ENCODE assay signal across 10 cellular contexts in genomic region chr11:8833568-8834275, GRCh38.
A peak's percentile ranks its signal among the peaks of the same experiment; 100 is the strongest.
DNase-seq lines count a peak whose midpoint lies in the region; ATAC-seq and TF ChIP-seq lines count a peak whose summit lies in the region.
"Had no signal": no experiment of that assay in that cellular context is flagged by ENCODE, and none has a peak within 500 bp of the region (broad histone marks: within the 10 kb centered on the region; RNA-seq: fewer than 3 reads in every experiment).

No MANE protein-coding gene starts in this region.

- no peak for ATAC-seq in psoas muscle
- ATAC-seq in HG02885 (IDR thresholded peaks at IDR 0.05; ENCODE audit: poor library complexity, unreplicated experiment), result no peak

- WGBS in esophagus squamous epithelium, 2 donors, result 36 to 42% methylated on average over 3 of the region's 3 CpGs
- WGBS in psoas muscle, 3 donors, result 28 to 38% (median 32%) methylated on average over 3 of the region's 3 CpGs

- H3K36me3 Mint-ChIP-seq in immature natural killer cell, result no peaks in the 10 kb centered on the region

- no peaks in the 10 kb centered on the region for H3K27me3 ChIP-seq in esophagus squamous epithelium
- no peaks in the 10 kb centered on the region for H3K27me3 ChIP-seq in psoas muscle (ENCODE audit: insufficient read depth in 3 of 3, low read length in 2 of 3)

- TF ChIP-seq CTCF in GM12865 (IDR thresholded peaks at IDR 0.05; ENCODE audit: insufficient read depth, low read depth, low read length, missing control alignments), result no peak
- no peak for TF ChIP-seq CTCF in esophagus squamous epithelium (IDR thresholded peaks at IDR 0.05)
- no peak for TF ChIP-seq CTCF in psoas muscle (IDR thresholded peaks at IDR 0.05)

- H3K4me3 Mint-ChIP-seq in immature natural killer cell, result no peak overlapping the region
- H3K4me3 Mint-ChIP-seq: activated B cell treated with CpG ODN at 0.5 μM for 24 hours had no signal

- H3K36me3 ChIP-seq in esophagus squamous epithelium (no peaks in the 10 kb centered on the region), psoas muscle (ENCODE audit: insufficient read depth in 1 of 2, low read depth in 1 of 2) (no peaks in the 10 kb centered on the region)

- no peak for TF ChIP-seq POLR2A in esophagus squamous epithelium (IDR thresholded peaks at IDR 0.05)

- peaks cover under 1 to 12% (median 2%) of the 10 kb centered on the region in 3 donors for H3K27me3 Mint-ChIP-seq in immature natural killer cell (ENCODE audit: low read depth in 3 of 3)
- H3K27me3 Mint-ChIP-seq: activated B cell treated with CpG ODN at 0.5 μM for 24 hours had no signal

- H3K9me3 Mint-ChIP-seq in immature natural killer cell, result no peaks in the 10 kb centered on the region
- H3K9me3 Mint-ChIP-seq: activated B cell treated with CpG ODN at 0.5 μM for 24 hours had no signal

- H3K27ac ChIP-seq in esophagus squamous epithelium (peak overlapping the region in 3 of 4 donors; percentile 32 to 84 (median 69)), psoas muscle (peak overlapping the region; percentile 75)

- DNase-seq in GM12865 (ENCODE audit: low read depth), result peak; percentile 30
- DNase-seq in NCI-H226, result peak; percentile 85
- no peak for DNase-seq in esophagus squamous epithelium (lab: John Stamatoyannopoulos, UW)
- no peak for DNase-seq in psoas muscle
- DNase-seq in immature natural killer cell, result no peak
- no peak for DNase-seq in COR-L47 (lab: John Stamatoyannopoulos, UW)
- DNase-seq: activated gamma-delta T cell treated with Interleukin-2 at 50 U/mL for 16 hours, erythroblast had no signal

- no peaks in the 10 kb centered on the region for H3K9me3 ChIP-seq in esophagus squamous epithelium
- H3K9me3 ChIP-seq in psoas muscle, result no peaks in the 10 kb centered on the region

- intact Hi-C loops in esophagus squamous epithelium (cut with DNase I), result no loop called here
- intact Hi-C loops in psoas muscle (cut with DNase I), result no loop called here

- H3K4me1 ChIP-seq in esophagus squamous epithelium (peaks cover 17 to 38% (median 34%) of the 10 kb centered on the region in 3 donors), psoas muscle (peaks cover 15% of the 10 kb centered on the region)

- H3K4me1 Mint-ChIP-seq in immature natural killer cell, result no peaks in the 10 kb centered on the region

- H3K4me3 ChIP-seq in GM12865 (ENCODE audit: low read depth, low read length) (no peak overlapping the region), esophagus squamous epithelium (no peak overlapping the region), psoas muscle (no peak overlapping the region)

- H3K27ac Mint-ChIP-seq in immature natural killer cell, result no peak overlapping the region

Comparison
In these comparisons a context has a peak if more than half of its experiments do, and no peak if none do; other contexts are left out.
1. DNase-seq: peak in GM12865 (single experiment) and NCI-H226 (single experiment); none in esophagus squamous epithelium (single experiment), psoas muscle (0 of 2), immature natural killer cell (0 of 3) and COR-L47 (single experiment).